In the genomic region with DNA sequence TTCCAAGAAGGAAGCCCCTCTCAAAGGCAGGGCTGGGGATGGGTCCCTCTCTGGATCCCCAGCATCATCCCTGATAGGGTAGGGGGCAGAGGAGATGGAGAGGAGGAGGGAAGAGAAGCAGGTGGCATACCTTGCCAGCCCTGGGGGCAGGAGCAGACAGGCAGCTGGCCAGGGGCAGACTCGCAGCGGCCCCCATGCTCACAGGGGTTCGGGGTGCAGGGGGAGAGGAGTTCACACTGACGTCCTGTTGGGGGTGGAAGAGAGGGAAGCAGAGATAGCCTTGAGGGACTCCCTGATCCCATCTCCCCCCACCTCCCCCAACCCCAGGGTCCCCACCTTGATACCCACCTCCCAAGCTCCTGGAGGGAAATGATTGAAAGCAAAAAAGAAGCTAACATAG, we compare ENCODE assay signal across 8 cellular contexts. TPM values are rescaled to one million over a fixed set of nuclear protein-coding genes. Genes with fewer than 3 reads are reported as not detected.
"Had no signal": no experiment of that assay in that cellular context is flagged by ENCODE, and none has a peak within 500 bp of the region (broad histone marks: within the 10 kb centered on the region; RNA-seq: fewer than 3 reads in every experiment).

No MANE protein-coding gene starts in this region.

- DNase-seq: GM23248, GOT3, HFFc6, KBM-7 had no signal

- H3K9ac ChIP-seq: GM23248 had no signal

- H3K27ac Mint-ChIP-seq: HFFc6, IgD-negative memory B cell had no signal

- H3K9me3 Mint-ChIP-seq: HFFc6, IgD-negative memory B cell had no signal

- H3K9me3 ChIP-seq: HAP-1 had no signal

- H3K4me3 Mint-ChIP-seq: HFFc6, IgD-negative memory B cell had no signal

- H3K4me1 ChIP-seq: HAP-1 had no signal

- H2AFZ ChIP-seq: GM23248 had no signal

- H3K4me3 ChIP-seq: GM23248, HAP-1 had no signal

- H3K27ac ChIP-seq: GM23248, HL-60 had no signal

RNA-seq across cellular contexts. Expression of gene NOTCH3, which starts 16.0 kb away (rescaled TPM):
- polyA plus RNA-seq: IgD-negative memory B cell had no signal

RNA-seq across cellular contexts. Expression of gene EPHX3, which starts 47.5 kb away (rescaled TPM):
- total RNA-seq: GM23248, HT1080 had no signal
- polyA plus RNA-seq: GM23248, IgD-negative memory B cell had no signal
